Comparison of ENCODE assay signal across 12 cellular contexts in the genomic region with DNA sequence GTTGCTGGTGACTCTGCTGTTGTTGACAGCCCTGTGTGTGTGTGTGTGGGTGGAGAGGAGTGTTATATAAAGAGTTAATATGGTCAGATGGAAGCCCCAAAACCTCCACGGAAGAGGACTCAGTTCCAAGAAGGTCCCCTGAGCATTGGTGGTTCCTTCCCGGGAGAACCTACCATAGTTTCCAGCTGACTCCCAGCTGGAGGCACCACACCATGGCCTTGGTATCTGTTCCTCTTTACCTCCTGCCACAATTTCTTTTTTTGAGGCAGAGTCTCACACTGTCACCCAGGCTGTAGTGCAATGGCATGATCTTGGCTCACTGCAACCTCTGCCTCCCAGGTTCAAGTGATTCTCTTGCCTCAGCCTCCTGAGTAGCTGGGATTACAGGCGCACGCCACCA. TPM values are rescaled to one million over a fixed set of nuclear protein-coding genes. Genes with fewer than 3 reads are reported as not detected.
DNase-seq lines count a peak whose midpoint lies in the region; ATAC-seq and TF ChIP-seq lines count a peak whose summit lies in the region.
"Had no signal": no experiment of that assay in that cellular context is flagged by ENCODE, and none has a peak within 500 bp of the region (broad histone marks: within the 10 kb centered on the region; RNA-seq: fewer than 3 reads in every experiment).

No MANE protein-coding gene starts in this region.

- no peaks in the 10 kb centered on the region for H3K36me3 ChIP-seq in CD4-positive, alpha-beta memory T cell (ENCODE audit: insufficient read depth, low read length)
- no peaks in the 10 kb centered on the region for H3K36me3 ChIP-seq in PC-9 (ENCODE audit: low read depth)

- H3K4me1 Mint-ChIP-seq in CD4-positive, alpha-beta memory T cell = peaks cover 37 to 53% (median 43%) of the 10 kb centered on the region in 4 donors
- H3K4me1 Mint-ChIP-seq in activated CD8-positive, alpha-beta T cell treated with anti-CD3 and anti-CD28 coated beads for 36 hours (ENCODE audit: low read depth) = peaks cover 51% of the 10 kb centered on the region

- H3K79me2 ChIP-seq in PC-9 (ENCODE audit: low read depth) = no peaks in the 10 kb centered on the region

- H3K27ac ChIP-seq in CD4-positive, alpha-beta memory T cell (ENCODE audit: low read depth, low read length) = no peak overlapping the region
- no peak overlapping the region for H3K27ac ChIP-seq in PC-9

- CTCF ChIA-PET in CD4-positive, alpha-beta memory T cell (lab: Charles Lee; ENCODE audit: partially characterized antibody) = interaction anchor here (1.2 to 1.3 kb wide), 2 partner anchors 17 to 135 kb away, joined by 3 read pairs; no protein-coding TSS in a partner anchor
- CTCF ChIA-PET in activated CD8-positive, alpha-beta T cell treated with anti-CD3 and anti-CD28 coated beads for 36 hours (lab: Charles Lee) = interaction anchor here (0.8 to 1.0 kb wide), 3 partner anchors 15 to 134 kb away, joined by 3 read pairs; no protein-coding TSS in a partner anchor
- CTCF ChIA-PET in PC-9 (lab: Charles Lee) = no interaction called here

- H4K20me1 ChIP-seq in PC-9 (ENCODE audit: insufficient read depth) = no peaks in the 10 kb centered on the region

- H3K4me3 ChIP-seq in CD4-positive, alpha-beta memory T cell (ENCODE audit: low read length in 2 of 2) = no peak overlapping the region
- H3K4me3 ChIP-seq in PC-9 = no peak overlapping the region

- peaks cover 0 to 4% (median 0%) of the 10 kb centered on the region in 8 donors for H3K9me3 Mint-ChIP-seq in CD4-positive, alpha-beta memory T cell
- H3K9me3 Mint-ChIP-seq in activated CD8-positive, alpha-beta T cell treated with anti-CD3 and anti-CD28 coated beads for 36 hours = peaks cover 22% of the 10 kb centered on the region

- POLR2A ChIA-PET in CD4-positive, alpha-beta memory T cell (lab: Charles Lee; ENCODE audit: partially characterized antibody) = interaction anchor here (8.3 kb wide), 1 partner anchor 15 kb away, joined by 285 read pairs; a partner anchor contains a TSS
- POLR2A ChIA-PET in activated CD8-positive, alpha-beta T cell treated with anti-CD3 and anti-CD28 coated beads for 36 hours (lab: Charles Lee) = interaction anchor here (1.0 to 1.2 kb wide), 2 partner anchors 16 to 65 kb away, joined by 3 read pairs; no protein-coding TSS in a partner anchor
- POLR2A ChIA-PET in PC-9 (lab: Charles Lee; ENCODE audit: unreplicated experiment) = no interaction called here

- no peak overlapping the region for H2AFZ ChIP-seq in PC-9

- H3K9me2 ChIP-seq in PC-9 (ENCODE audit: insufficient read depth) = no peaks in the 10 kb centered on the region

- peaks cover 44% of the 10 kb centered on the region for H3K4me1 ChIP-seq in CD4-positive, alpha-beta memory T cell (ENCODE audit: insufficient read depth, low read length)
- peaks cover 6% of the 10 kb centered on the region; the same call in 1 of the 2 replicates for H3K4me1 ChIP-seq in PC-9 (replicated peaks; ENCODE audit: insufficient read depth)

- DNase-seq in CD4-positive, alpha-beta memory T cell = no peak
- peak; percentile 35 for DNase-seq in activated CD8-positive, alpha-beta T cell treated with anti-CD3 and anti-CD28 coated beads for 36 hours
- no peak for DNase-seq in stimulated activated CD4-positive, alpha-beta T cell treated with anti-CD3 and anti-CD28 coated beads, Interleukin-2, amount 100 ng/mL, for 24 hours
- no peak for DNase-seq in stimulated activated CD8-positive, alpha-beta memory T cell treated with anti-CD3 and anti-CD28 coated beads, Interleukin-4, amount 100 ng/mL, for 48 hours
- DNase-seq in AG08396 (ENCODE audit: low spot score) = no peak
- no peak for DNase-seq in PC-9
- DNase-seq: activated CD4-positive, alpha-beta T cell treated with anti-CD3 and anti-CD28 coated beads for 1 hour; Calu3; central memory CD4-positive, alpha-beta T cell; NCI-H526 had no signal

- H3K36me3 Mint-ChIP-seq in CD4-positive, alpha-beta memory T cell = peaks cover 0 to 7% of the 10 kb centered on the region in 2 donors
- H3K36me3 Mint-ChIP-seq in activated CD8-positive, alpha-beta T cell treated with anti-CD3 and anti-CD28 coated beads for 36 hours (ENCODE audit: low read depth) = peaks cover 21% of the 10 kb centered on the region

- intact Hi-C loops in CD4-positive, alpha-beta memory T cell (cut with micrococcal nuclease) = no loop called here
- intact Hi-C loops in activated CD8-positive, alpha-beta T cell treated with anti-CD3 and anti-CD28 coated beads for 36 hours (cut with micrococcal nuclease) = no loop called here
- intact Hi-C loops in PC-9 (cut with micrococcal nuclease; ENCODE audit: unreplicated experiment) = no loop called here

- ATAC-seq in GM19455 (IDR thresholded peaks at IDR 0.05; ENCODE audit: unreplicated experiment) (peak; percentile 30), HG03103 (IDR thresholded peaks at IDR 0.05; ENCODE audit: low read depth, unreplicated experiment) (peak; percentile 34)
- no peak for ATAC-seq in activated CD8-positive, alpha-beta T cell treated with anti-CD3 and anti-CD28 coated beads for 36 hours

- H3K27me3 ChIP-seq in CD4-positive, alpha-beta memory T cell (ENCODE audit: insufficient read depth, low read length) = no peaks in the 10 kb centered on the region
- no peaks in the 10 kb centered on the region for H3K27me3 ChIP-seq in PC-9 (ENCODE audit: insufficient read depth, low read depth)

- peak overlapping the region in 3 of 8 donors; percentile 9 to 61 (median 52) for H3K4me3 Mint-ChIP-seq in CD4-positive, alpha-beta memory T cell
- no peak overlapping the region for H3K4me3 Mint-ChIP-seq in activated CD8-positive, alpha-beta T cell treated with anti-CD3 and anti-CD28 coated beads for 36 hours

- H3F3A ChIP-seq in PC-9 (ENCODE audit: insufficient read depth, low read depth) = no peaks in the 10 kb centered on the region

- H3K9me3 ChIP-seq in CD4-positive, alpha-beta memory T cell (ENCODE audit: control insufficient read depth in 1 of 2, low read length in 2 of 2) = no peaks in the 10 kb centered on the region
- H3K9me3 ChIP-seq in PC-9 (ENCODE audit: insufficient read depth, low read depth) = no peaks in the 10 kb centered on the region

- TF ChIP-seq CTCF in activated CD8-positive, alpha-beta T cell treated with anti-CD3 and anti-CD28 coated beads for 36 hours (IDR thresholded peaks at IDR 0.05) = no peak
- TF ChIP-seq CTCF in PC-9 (conservative IDR thresholded peaks at IDR 0.05) = no peak

- peak overlapping the region; percentile 67 to 94 (median 85) for H3K27ac Mint-ChIP-seq in CD4-positive, alpha-beta memory T cell
- H3K27ac Mint-ChIP-seq in activated CD8-positive, alpha-beta T cell treated with anti-CD3 and anti-CD28 coated beads for 36 hours = peak overlapping the region; percentile 84

- no TSS peak for BruUV-seq in PC-9 (replicated peaks; lab: Mats Ljungman, UMichigan)

- no peak overlapping the region for H3K4me2 ChIP-seq in PC-9

- peaks cover 2% of the 10 kb centered on the region in 2 donors for H3K27me3 Mint-ChIP-seq in CD4-positive, alpha-beta memory T cell
- no peaks in the 10 kb centered on the region for H3K27me3 Mint-ChIP-seq in activated CD8-positive, alpha-beta T cell treated with anti-CD3 and anti-CD28 coated beads for 36 hours

RNA-seq across cellular contexts. Expression of a gene that starts 15.9 kb away (rescaled TPM):
- total RNA-seq in CD4-positive, alpha-beta memory T cell = 10 to 100 TPM; 81.3 to 84.8 TPM
- 100 to 1,000 TPM; 159 to 177 TPM for polyA plus RNA-seq in CD4-positive, alpha-beta memory T cell
- 100 to 1,000 TPM; 174 to 184 TPM for total RNA-seq in activated CD8-positive, alpha-beta T cell treated with anti-CD3 and anti-CD28 coated beads for 36 hours
- 0.33 TPM in 1 of 2 replicates, not detected in the other for total RNA-seq in PC-9 (2021)
- total RNA-seq: Calu3 had no signal

Comparison
In these comparisons a context has a peak if more than half of its experiments do, and no peak if none do; other contexts are left out.
1. RNA of a gene that starts 15.9 kb away (total RNA-seq): 174 to 184 TPM in activated CD8-positive, alpha-beta T cell treated with anti-CD3 and anti-CD28 coated beads for 36 hours and 81.3 to 84.8 TPM in CD4-positive, alpha-beta memory T cell; 0.33 TPM in PC-9; every median in the first group is over 10 times any median in the second.